In genomic region chr20:31667315-31668285, GRCh38 we compare ENCODE assay signal across 10 cellular contexts. TPM values are rescaled to one million over a fixed set of nuclear protein-coding genes. Genes with fewer than 3 reads are reported as not detected.
DNase-seq lines count a peak whose midpoint lies in the region; ATAC-seq, FAIRE-seq and TF ChIP-seq lines count a peak whose summit lies in the region.
"Had no signal": no experiment of that assay in that cellular context is flagged by ENCODE, and none has a peak within 500 bp of the region (broad histone marks: within the 10 kb centered on the region; RNA-seq: fewer than 3 reads in every experiment).

No MANE protein-coding gene starts in this region.

- CTCF ChIA-PET in activated CD4-positive, alpha-beta memory T cell treated with anti-CD3 and anti-CD28 coated beads, Interleukin-2, amount 10 ng/mL, durations not matched to agents 7 days and 5 days (lab: Charles Lee): interaction anchor here (1.2 to 2.4 kb wide), 3 partner anchors 54 to 56 kb away, joined by 8 to 10 read pairs (median 9); no protein-coding TSS in a partner anchor

- H3K27me3 Mint-ChIP-seq in activated T-cell treated with anti-CD3 and anti-CD28 coated beads, Interleukin-2, amount 50 U/mL, for 24 hours: no peaks in the 10 kb centered on the region
- no peaks in the 10 kb centered on the region for H3K27me3 Mint-ChIP-seq in activated CD4-positive, alpha-beta memory T cell treated with anti-CD3 and anti-CD28 coated beads, Interleukin-2, amount 10 ng/mL, durations not matched to agents 7 days and 5 days

- H3K4me3 Mint-ChIP-seq in activated T-cell treated with anti-CD3 and anti-CD28 coated beads, Interleukin-2, amount 50 U/mL, for 24 hours: no peak overlapping the region
- no peak overlapping the region for H3K4me3 Mint-ChIP-seq in activated CD4-positive, alpha-beta memory T cell treated with anti-CD3 and anti-CD28 coated beads, Interleukin-2, amount 10 ng/mL, durations not matched to agents 7 days and 5 days

- H3K4me1 Mint-ChIP-seq in activated T-cell treated with anti-CD3 and anti-CD28 coated beads, Interleukin-2, amount 50 U/mL, for 24 hours (ENCODE audit: low read depth): peaks cover 79% of the 10 kb centered on the region
- peaks cover 75% of the 10 kb centered on the region for H3K4me1 Mint-ChIP-seq in activated CD4-positive, alpha-beta memory T cell treated with anti-CD3 and anti-CD28 coated beads, Interleukin-2, amount 10 ng/mL, durations not matched to agents 7 days and 5 days

- no peaks in the 10 kb centered on the region for H3K9me3 Mint-ChIP-seq in activated T-cell treated with anti-CD3 and anti-CD28 coated beads, Interleukin-2, amount 50 U/mL, for 24 hours
- no peaks in the 10 kb centered on the region for H3K9me3 Mint-ChIP-seq in activated CD4-positive, alpha-beta memory T cell treated with anti-CD3 and anti-CD28 coated beads, Interleukin-2, amount 10 ng/mL, durations not matched to agents 7 days and 5 days

- intact Hi-C loops in right lobe of liver (cut with DNase I): no loop called here
- intact Hi-C loops in thyroid gland (cut with DNase I): no loop called here

- TF ChIP-seq POLR2A in right lobe of liver (IDR thresholded peaks at IDR 0.05) (no peak), thyroid gland (IDR thresholded peaks at IDR 0.05) (peak in 1 of 2 donors; percentile 18), H54 (IDR thresholded peaks at IDR 0.05; ENCODE audit: low read depth, low read length) (no peak)

- H3K27me3 ChIP-seq in right lobe of liver (no peaks in the 10 kb centered on the region), thyroid gland (no peaks in the 10 kb centered on the region)

- peaks cover 93% of the 10 kb centered on the region for H3K36me3 Mint-ChIP-seq in activated T-cell treated with anti-CD3 and anti-CD28 coated beads, Interleukin-2, amount 50 U/mL, for 24 hours (ENCODE audit: low read depth)
- H3K36me3 Mint-ChIP-seq in activated CD4-positive, alpha-beta memory T cell treated with anti-CD3 and anti-CD28 coated beads, Interleukin-2, amount 10 ng/mL, durations not matched to agents 7 days and 5 days (ENCODE audit: low read depth): peaks cover 57% of the 10 kb centered on the region

- peaks cover 0 to 9% (median 2%) of the 10 kb centered on the region in 4 donors for H3K36me3 ChIP-seq in right lobe of liver
- H3K36me3 ChIP-seq in thyroid gland: peaks cover 8 to 19% of the 10 kb centered on the region in 2 donors

- FAIRE-seq in H54 (lab: Jason Lieb, UNC): no peak
- FAIRE-seq: urothelium cell line had no signal

- peak overlapping the region; percentile 88 for H3K27ac Mint-ChIP-seq in activated T-cell treated with anti-CD3 and anti-CD28 coated beads, Interleukin-2, amount 50 U/mL, for 24 hours
- peak overlapping the region; percentile 80 for H3K27ac Mint-ChIP-seq in activated CD4-positive, alpha-beta memory T cell treated with anti-CD3 and anti-CD28 coated beads, Interleukin-2, amount 10 ng/mL, durations not matched to agents 7 days and 5 days

- TF ChIP-seq CTCF in right lobe of liver (IDR thresholded peaks at IDR 0.05): no peak
- TF ChIP-seq CTCF in thyroid gland (IDR thresholded peaks at IDR 0.05): no peak

- H3K27ac ChIP-seq in right lobe of liver: peak overlapping the region; percentile 29 to 73 (median 39)
- H3K27ac ChIP-seq in thyroid gland: peak overlapping the region; percentile 75 to 90 (median 80)

- WGBS in right lobe of liver (ENCODE audit: insufficient coverage, low coverage, low lambda C conversion rate, missing lambda C conversion rate): 77% methylated on average over 8 of the region's 15 CpGs
- 63 to 66% methylated on average over 15 of the region's 15 CpGs for WGBS in thyroid gland, 2 donors

- POLR2A ChIA-PET in activated CD4-positive, alpha-beta memory T cell treated with anti-CD3 and anti-CD28 coated beads, Interleukin-2, amount 10 ng/mL, durations not matched to agents 7 days and 5 days (lab: Charles Lee): interaction anchor here (0.9 to 1.5 kb wide), 4 partner anchors 8 to 55 kb away, joined by 3 to 6 read pairs (median 5); partner anchors contain the start of gene BCL2L1

- DNase-seq in activated T-cell treated with anti-CD3 and anti-CD28 coated beads, Interleukin-2, amount 50 U/mL, for 24 hours: no peak
- no peak for DNase-seq in activated T-cell treated with anti-CD3 and anti-CD28 coated beads, Interleukin-2, amount 50 U/mL, for 48 hours
- DNase-seq in activated CD4-positive, alpha-beta memory T cell treated with anti-CD3 and anti-CD28 coated beads, Interleukin-2, amount 10 ng/mL, durations not matched to agents 7 days and 5 days: no peak
- DNase-seq in right lobe of liver (no peak), thyroid gland (peak; percentile 69 to 72), NCI-H226 (no peak), NCI-H524 (lab: John Stamatoyannopoulos, UW) (no peak), H54 (ENCODE audit: insufficient read length, low spot score) (no peak)
- DNase-seq: NCI-H446 had no signal

- ATAC-seq in right lobe of liver: peak in 2 of 4 donors; percentile 5 to 6

- no peaks in the 10 kb centered on the region for H3K9me3 ChIP-seq in right lobe of liver
- H3K9me3 ChIP-seq in thyroid gland: no peaks in the 10 kb centered on the region

- H3K4me1 ChIP-seq in right lobe of liver (peaks cover 0 to 58% (median 21%) of the 10 kb centered on the region in 4 donors), thyroid gland (peaks cover 81 to 96% of the 10 kb centered on the region in 2 donors)

- no peak overlapping the region for H3K4me3 ChIP-seq in right lobe of liver
- H3K4me3 ChIP-seq in thyroid gland (replicated peaks in 1 of 3): no peak overlapping the region

RNA-seq across cellular contexts. Expression of gene COX4I2, which starts 29.9 kb away (rescaled TPM):
- total RNA-seq in activated CD4-positive, alpha-beta memory T cell treated with anti-CD3 and anti-CD28 coated beads, Interleukin-2, amount 10 ng/mL, durations not matched to agents 7 days and 5 days: not detected
- not detected for total RNA-seq in right lobe of liver
- total RNA-seq in thyroid gland: 1 to 10 TPM; 1.1 to 4.8 (median 3.4) TPM

RNA-seq across cellular contexts. Expression of gene BCL2L1, which starts 55.1 kb away (rescaled TPM):
- 10 to 100 TPM; 67.7 to 72.5 TPM for total RNA-seq in activated CD4-positive, alpha-beta memory T cell treated with anti-CD3 and anti-CD28 coated beads, Interleukin-2, amount 10 ng/mL, durations not matched to agents 7 days and 5 days
- total RNA-seq in right lobe of liver: 10 to 100 TPM; 30.5 to 96.1 (median 63.4) TPM
- 100 to 1,000 TPM; 110 to 154 (median 125) TPM for total RNA-seq in thyroid gland

Comparison
In these comparisons a context has a peak if more than half of its experiments do, and no peak if none do; other contexts are left out.
1. DNase-seq: peak in thyroid gland (2 of 2); none in activated T-cell treated with anti-CD3 and anti-CD28 coated beads, Interleukin-2, amount 50 U/mL, for 24 hours (single experiment), activated T-cell treated with anti-CD3 and anti-CD28 coated beads, Interleukin-2, amount 50 U/mL, for 48 hours (0 of 2), activated CD4-positive, alpha-beta memory T cell treated with anti-CD3 and anti-CD28 coated beads, Interleukin-2, amount 10 ng/mL, durations not matched to agents 7 days and 5 days (single experiment), right lobe of liver (0 of 3), NCI-H226 (single experiment), NCI-H524 (0 of 2) and H54 (single experiment).